ENCODE assay signal across 25 cellular contexts in genomic region chr18:60113396-60113795, GRCh38.
"Had no signal": no experiment of that assay in that cellular context is flagged by ENCODE, and none has a peak within 500 bp of the region (broad histone marks: within the 10 kb centered on the region; RNA-seq: fewer than 3 reads in every experiment).

No MANE protein-coding gene starts in this region.

- H3K9me3 ChIP-seq: gastrocnemius medialis, left lung, spleen, suprapubic skin, transverse colon, upper lobe of right lung, vagina had no signal

- H3K9ac ChIP-seq: neural progenitor cell, parathyroid adenoma had no signal

- H3K4me1 ChIP-seq: gastrocnemius medialis, left lung, neural progenitor cell, parathyroid adenoma, right atrium auricular region, spleen, suprapubic skin, transverse colon, upper lobe of right lung, vagina had no signal

- H3K36me3 ChIP-seq: gastrocnemius medialis, left lung, neural progenitor cell, right atrium auricular region, spleen, suprapubic skin, transverse colon, upper lobe of right lung, vagina had no signal

- H2AFZ ChIP-seq: neural progenitor cell, parathyroid adenoma had no signal

- H3K79me2 ChIP-seq: parathyroid adenoma had no signal

- H3K27me3 ChIP-seq: gastrocnemius medialis, left lung, neural progenitor cell, right atrium auricular region, spleen, suprapubic skin, transverse colon, upper lobe of right lung, vagina had no signal

- H3K4me3 ChIP-seq: gastrocnemius medialis, left lung, neural progenitor cell, right atrium auricular region, spleen, suprapubic skin, transverse colon, upper lobe of right lung, vagina had no signal

- FAIRE-seq: endometrium, islet of Langerhans had no signal

- ATAC-seq: effector memory CD8-positive, alpha-beta T cell; gastrocnemius medialis; left cardiac atrium; left lung; naive thymus-derived CD4-positive, alpha-beta T cell; sciatic nerve; stimulated activated naive CD8-positive, alpha-beta T cell treated with anti-CD3 and anti-CD28 coated beads, Interleukin-15, amount 100 ng/mL, for 72 hours; upper lobe of right lung had no signal

- H3K4me2 ChIP-seq: neural progenitor cell had no signal

- H3K27ac ChIP-seq: gastrocnemius medialis, left lung, neural progenitor cell, parathyroid adenoma, right atrium auricular region, spleen, suprapubic skin, transverse colon, upper lobe of right lung, vagina had no signal

- DNase-seq: cortex of kidney; effector memory CD8-positive, alpha-beta T cell; foreskin fibroblast; gastrocnemius medialis; head of caudate nucleus; left cardiac atrium; left lung; mesendoderm; midbrain; naive thymus-derived CD4-positive, alpha-beta T cell; spleen; stimulated activated CD4-positive, alpha-beta T cell treated with anti-CD3 and anti-CD28 coated beads, Interleukin-4, amount 100 ng/mL, for 1 hour; stimulated activated CD8-positive, alpha-beta memory T cell treated with anti-CD3 and anti-CD28 coated beads, Interleukin-4, amount 100 ng/mL, for 48 hours; stimulated activated naive CD4-positive, alpha-beta T cell; stimulated activated naive CD8-positive, alpha-beta T cell treated with anti-CD3 and anti-CD28 coated beads, Interleukin-15, amount 100 ng/mL, for 72 hours; transverse colon; upper lobe of right lung had no signal
